ENCODE assay signal across 1 cellular context in the genomic region with DNA sequence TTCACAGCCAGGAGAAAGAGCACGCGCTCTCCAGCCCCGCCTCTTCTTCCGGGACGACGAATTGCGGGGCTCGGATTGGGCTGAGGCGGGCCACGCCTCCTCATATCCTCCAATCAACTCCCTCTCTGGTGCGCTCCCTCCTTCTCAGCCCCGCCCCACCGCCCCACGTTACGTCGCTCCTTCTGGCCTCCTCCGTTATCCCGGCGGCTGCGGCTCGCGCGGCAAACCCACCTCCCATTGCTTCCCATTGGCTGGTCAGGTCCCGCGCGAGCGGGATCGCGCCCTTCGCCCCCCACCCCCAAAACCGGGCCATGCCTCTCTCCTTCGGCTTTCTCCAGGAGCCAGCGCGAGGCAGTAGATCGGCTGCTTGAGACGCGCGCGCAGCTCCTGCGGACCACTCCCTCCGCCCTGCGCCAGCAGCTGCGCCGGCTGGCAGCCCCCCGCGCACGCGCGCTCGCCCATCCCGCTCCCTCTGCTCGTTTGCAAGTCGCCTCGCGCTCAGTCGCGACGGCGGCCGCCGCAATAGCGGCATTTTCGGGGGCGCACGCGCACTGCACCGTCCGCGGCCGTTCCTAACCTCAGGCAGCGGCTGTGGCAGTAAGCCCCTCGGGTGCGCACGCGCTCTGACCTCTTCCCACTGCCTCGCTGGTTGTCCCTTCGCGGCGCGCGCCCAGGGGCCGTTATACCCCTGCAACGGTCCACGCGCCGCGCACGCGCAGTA.
A peak's percentile ranks its signal among the peaks of the same experiment; 100 is the strongest.
TF ChIP-seq lines count a peak whose summit lies in the region.

No MANE protein-coding gene starts in this region.

TF ChIP-seq in WTC11, 78 proteins besides CTCF, POLR2A, EP300 and RAD21 (continued from another document):
- TF ChIP-seq, protein P1, sequence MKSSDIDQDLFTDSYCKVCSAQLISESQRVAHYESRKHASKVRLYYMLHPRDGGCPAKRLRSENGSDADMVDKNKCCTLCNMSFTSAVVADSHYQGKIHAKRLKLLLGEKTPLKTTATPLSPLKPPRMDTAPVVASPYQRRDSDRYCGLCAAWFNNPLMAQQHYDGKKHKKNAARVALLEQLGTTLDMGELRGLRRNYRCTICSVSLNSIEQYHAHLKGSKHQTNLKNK (CRISPR knock-in tag; IDR thresholded peaks at IDR 0.05), result no peak
- TF ChIP-seq FOXK1 (CRISPR knock-in tag; IDR thresholded peaks at IDR 0.05), result peak; percentile 49
- TF ChIP-seq ZNF317 (CRISPR knock-in tag; IDR thresholded peaks at IDR 0.05; ENCODE audit: borderline replicate concordance, low read depth), result no peak
- TF ChIP-seq ERG (CRISPR knock-in tag; IDR thresholded peaks at IDR 0.05), result no peak
- no peak for TF ChIP-seq ZBTB21 (CRISPR knock-in tag; IDR thresholded peaks at IDR 0.05; ENCODE audit: borderline replicate concordance)
- TF ChIP-seq, protein P2, sequence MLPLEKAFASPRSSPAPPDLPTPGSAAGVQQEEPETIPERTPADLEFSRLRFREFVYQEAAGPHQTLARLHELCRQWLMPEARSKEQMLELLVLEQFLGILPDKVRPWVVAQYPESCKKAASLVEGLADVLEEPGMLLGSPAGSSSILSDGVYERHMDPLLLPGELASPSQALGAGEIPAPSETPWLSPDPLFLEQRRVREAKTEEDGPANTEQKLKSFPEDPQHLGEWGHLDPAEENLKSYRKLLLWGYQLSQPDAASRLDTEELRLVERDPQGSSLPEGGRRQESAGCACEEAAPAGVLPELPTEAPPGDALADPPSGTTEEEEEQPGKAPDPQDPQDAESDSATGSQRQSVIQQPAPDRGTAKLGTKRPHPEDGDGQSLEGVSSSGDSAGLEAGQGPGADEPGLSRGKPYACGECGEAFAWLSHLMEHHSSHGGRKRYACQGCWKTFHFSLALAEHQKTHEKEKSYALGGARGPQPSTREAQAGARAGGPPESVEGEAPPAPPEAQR (CRISPR knock-in tag; IDR thresholded peaks at IDR 0.05), result no peak
- TF ChIP-seq, protein P3, sequence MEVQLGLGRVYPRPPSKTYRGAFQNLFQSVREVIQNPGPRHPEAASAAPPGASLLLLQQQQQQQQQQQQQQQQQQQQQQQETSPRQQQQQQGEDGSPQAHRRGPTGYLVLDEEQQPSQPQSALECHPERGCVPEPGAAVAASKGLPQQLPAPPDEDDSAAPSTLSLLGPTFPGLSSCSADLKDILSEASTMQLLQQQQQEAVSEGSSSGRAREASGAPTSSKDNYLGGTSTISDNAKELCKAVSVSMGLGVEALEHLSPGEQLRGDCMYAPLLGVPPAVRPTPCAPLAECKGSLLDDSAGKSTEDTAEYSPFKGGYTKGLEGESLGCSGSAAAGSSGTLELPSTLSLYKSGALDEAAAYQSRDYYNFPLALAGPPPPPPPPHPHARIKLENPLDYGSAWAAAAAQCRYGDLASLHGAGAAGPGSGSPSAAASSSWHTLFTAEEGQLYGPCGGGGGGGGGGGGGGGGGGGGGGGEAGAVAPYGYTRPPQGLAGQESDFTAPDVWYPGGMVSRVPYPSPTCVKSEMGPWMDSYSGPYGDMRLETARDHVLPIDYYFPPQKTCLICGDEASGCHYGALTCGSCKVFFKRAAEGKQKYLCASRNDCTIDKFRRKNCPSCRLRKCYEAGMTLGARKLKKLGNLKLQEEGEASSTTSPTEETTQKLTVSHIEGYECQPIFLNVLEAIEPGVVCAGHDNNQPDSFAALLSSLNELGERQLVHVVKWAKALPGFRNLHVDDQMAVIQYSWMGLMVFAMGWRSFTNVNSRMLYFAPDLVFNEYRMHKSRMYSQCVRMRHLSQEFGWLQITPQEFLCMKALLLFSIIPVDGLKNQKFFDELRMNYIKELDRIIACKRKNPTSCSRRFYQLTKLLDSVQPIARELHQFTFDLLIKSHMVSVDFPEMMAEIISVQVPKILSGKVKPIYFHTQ (CRISPR knock-in tag; IDR thresholded peaks at IDR 0.05), result no peak
- no peak for TF ChIP-seq NR2C2 (CRISPR knock-in tag; IDR thresholded peaks at IDR 0.05)
- TF ChIP-seq ZNF671 (CRISPR knock-in tag; IDR thresholded peaks at IDR 0.05), result 0 out of 2 replicates have a peak, but pooled peaks have one; percentile 62
- no peak; the same call in 1 of the 2 replicates for TF ChIP-seq ZNF219 (CRISPR knock-in tag; IDR thresholded peaks at IDR 0.05; ENCODE audit: borderline replicate concordance)
- TF ChIP-seq, protein P4, sequence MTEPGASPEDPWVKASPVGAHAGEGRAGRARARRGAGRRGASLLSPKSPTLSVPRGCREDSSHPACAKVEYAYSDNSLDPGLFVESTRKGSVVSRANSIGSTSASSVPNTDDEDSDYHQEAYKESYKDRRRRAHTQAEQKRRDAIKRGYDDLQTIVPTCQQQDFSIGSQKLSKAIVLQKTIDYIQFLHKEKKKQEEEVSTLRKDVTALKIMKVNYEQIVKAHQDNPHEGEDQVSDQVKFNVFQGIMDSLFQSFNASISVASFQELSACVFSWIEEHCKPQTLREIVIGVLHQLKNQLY (CRISPR knock-in tag; IDR thresholded peaks at IDR 0.05), result 0 out of 2 replicates have a peak, but pooled peaks have one; percentile 35
- TF ChIP-seq JAZF1 (CRISPR knock-in tag; IDR thresholded peaks at IDR 0.05), result no peak
- TF ChIP-seq KAT7 (CRISPR knock-in tag; IDR thresholded peaks at IDR 0.05; ENCODE audit: borderline replicate concordance), result peak; percentile 32; the same call in 1 of the 2 replicates
- TF ChIP-seq, protein P5, sequence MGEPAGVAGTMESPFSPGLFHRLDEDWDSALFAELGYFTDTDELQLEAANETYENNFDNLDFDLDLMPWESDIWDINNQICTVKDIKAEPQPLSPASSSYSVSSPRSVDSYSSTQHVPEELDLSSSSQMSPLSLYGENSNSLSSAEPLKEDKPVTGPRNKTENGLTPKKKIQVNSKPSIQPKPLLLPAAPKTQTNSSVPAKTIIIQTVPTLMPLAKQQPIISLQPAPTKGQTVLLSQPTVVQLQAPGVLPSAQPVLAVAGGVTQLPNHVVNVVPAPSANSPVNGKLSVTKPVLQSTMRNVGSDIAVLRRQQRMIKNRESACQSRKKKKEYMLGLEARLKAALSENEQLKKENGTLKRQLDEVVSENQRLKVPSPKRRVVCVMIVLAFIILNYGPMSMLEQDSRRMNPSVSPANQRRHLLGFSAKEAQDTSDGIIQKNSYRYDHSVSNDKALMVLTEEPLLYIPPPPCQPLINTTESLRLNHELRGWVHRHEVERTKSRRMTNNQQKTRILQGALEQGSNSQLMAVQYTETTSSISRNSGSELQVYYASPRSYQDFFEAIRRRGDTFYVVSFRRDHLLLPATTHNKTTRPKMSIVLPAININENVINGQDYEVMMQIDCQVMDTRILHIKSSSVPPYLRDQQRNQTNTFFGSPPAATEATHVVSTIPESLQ (CRISPR knock-in tag; IDR thresholded peaks at IDR 0.05), result no peak
- 0 out of 2 replicates have a peak, but pooled peaks have one; percentile 48 for TF ChIP-seq CBFB (CRISPR knock-in tag; IDR thresholded peaks at IDR 0.05; ENCODE audit: low read depth)
- no peak for TF ChIP-seq ZBTB43 (CRISPR knock-in tag; IDR thresholded peaks at IDR 0.05)
- TF ChIP-seq, protein P6, sequence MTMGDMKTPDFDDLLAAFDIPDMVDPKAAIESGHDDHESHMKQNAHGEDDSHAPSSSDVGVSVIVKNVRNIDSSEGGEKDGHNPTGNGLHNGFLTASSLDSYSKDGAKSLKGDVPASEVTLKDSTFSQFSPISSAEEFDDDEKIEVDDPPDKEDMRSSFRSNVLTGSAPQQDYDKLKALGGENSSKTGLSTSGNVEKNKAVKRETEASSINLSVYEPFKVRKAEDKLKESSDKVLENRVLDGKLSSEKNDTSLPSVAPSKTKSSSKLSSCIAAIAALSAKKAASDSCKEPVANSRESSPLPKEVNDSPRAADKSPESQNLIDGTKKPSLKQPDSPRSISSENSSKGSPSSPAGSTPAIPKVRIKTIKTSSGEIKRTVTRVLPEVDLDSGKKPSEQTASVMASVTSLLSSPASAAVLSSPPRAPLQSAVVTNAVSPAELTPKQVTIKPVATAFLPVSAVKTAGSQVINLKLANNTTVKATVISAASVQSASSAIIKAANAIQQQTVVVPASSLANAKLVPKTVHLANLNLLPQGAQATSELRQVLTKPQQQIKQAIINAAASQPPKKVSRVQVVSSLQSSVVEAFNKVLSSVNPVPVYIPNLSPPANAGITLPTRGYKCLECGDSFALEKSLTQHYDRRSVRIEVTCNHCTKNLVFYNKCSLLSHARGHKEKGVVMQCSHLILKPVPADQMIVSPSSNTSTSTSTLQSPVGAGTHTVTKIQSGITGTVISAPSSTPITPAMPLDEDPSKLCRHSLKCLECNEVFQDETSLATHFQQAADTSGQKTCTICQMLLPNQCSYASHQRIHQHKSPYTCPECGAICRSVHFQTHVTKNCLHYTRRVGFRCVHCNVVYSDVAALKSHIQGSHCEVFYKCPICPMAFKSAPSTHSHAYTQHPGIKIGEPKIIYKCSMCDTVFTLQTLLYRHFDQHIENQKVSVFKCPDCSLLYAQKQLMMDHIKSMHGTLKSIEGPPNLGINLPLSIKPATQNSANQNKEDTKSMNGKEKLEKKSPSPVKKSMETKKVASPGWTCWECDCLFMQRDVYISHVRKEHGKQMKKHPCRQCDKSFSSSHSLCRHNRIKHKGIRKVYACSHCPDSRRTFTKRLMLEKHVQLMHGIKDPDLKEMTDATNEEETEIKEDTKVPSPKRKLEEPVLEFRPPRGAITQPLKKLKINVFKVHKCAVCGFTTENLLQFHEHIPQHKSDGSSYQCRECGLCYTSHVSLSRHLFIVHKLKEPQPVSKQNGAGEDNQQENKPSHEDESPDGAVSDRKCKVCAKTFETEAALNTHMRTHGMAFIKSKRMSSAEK (CRISPR knock-in tag; IDR thresholded peaks at IDR 0.05; ENCODE audit: borderline replicate concordance), result no peak
- 0 out of 2 replicates have a peak, but pooled peaks have one; percentile 23 for TF ChIP-seq GABPB1 (CRISPR knock-in tag; IDR thresholded peaks at IDR 0.05)
- TF ChIP-seq, protein P7, sequence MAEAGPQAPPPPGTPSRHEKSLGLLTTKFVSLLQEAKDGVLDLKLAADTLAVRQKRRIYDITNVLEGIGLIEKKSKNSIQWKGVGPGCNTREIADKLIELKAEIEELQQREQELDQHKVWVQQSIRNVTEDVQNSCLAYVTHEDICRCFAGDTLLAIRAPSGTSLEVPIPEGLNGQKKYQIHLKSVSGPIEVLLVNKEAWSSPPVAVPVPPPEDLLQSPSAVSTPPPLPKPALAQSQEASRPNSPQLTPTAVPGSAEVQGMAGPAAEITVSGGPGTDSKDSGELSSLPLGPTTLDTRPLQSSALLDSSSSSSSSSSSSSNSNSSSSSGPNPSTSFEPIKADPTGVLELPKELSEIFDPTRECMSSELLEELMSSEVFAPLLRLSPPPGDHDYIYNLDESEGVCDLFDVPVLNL (CRISPR knock-in tag; IDR thresholded peaks at IDR 0.05; ENCODE audit: borderline replicate concordance, low read depth), result no peak
- TF ChIP-seq EMX1 (CRISPR knock-in tag; IDR thresholded peaks at IDR 0.05), result no peak
- TF ChIP-seq, protein P8, sequence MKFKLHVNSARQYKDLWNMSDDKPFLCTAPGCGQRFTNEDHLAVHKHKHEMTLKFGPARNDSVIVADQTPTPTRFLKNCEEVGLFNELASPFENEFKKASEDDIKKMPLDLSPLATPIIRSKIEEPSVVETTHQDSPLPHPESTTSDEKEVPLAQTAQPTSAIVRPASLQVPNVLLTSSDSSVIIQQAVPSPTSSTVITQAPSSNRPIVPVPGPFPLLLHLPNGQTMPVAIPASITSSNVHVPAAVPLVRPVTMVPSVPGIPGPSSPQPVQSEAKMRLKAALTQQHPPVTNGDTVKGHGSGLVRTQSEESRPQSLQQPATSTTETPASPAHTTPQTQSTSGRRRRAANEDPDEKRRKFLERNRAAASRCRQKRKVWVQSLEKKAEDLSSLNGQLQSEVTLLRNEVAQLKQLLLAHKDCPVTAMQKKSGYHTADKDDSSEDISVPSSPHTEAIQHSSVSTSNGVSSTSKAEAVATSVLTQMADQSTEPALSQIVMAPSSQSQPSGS (CRISPR knock-in tag; IDR thresholded peaks at IDR 0.05; ENCODE audit: borderline replicate concordance, low read depth), result no peak
- no peak for TF ChIP-seq ZNF121 (CRISPR knock-in tag; IDR thresholded peaks at IDR 0.05)
- TF ChIP-seq, protein P9, sequence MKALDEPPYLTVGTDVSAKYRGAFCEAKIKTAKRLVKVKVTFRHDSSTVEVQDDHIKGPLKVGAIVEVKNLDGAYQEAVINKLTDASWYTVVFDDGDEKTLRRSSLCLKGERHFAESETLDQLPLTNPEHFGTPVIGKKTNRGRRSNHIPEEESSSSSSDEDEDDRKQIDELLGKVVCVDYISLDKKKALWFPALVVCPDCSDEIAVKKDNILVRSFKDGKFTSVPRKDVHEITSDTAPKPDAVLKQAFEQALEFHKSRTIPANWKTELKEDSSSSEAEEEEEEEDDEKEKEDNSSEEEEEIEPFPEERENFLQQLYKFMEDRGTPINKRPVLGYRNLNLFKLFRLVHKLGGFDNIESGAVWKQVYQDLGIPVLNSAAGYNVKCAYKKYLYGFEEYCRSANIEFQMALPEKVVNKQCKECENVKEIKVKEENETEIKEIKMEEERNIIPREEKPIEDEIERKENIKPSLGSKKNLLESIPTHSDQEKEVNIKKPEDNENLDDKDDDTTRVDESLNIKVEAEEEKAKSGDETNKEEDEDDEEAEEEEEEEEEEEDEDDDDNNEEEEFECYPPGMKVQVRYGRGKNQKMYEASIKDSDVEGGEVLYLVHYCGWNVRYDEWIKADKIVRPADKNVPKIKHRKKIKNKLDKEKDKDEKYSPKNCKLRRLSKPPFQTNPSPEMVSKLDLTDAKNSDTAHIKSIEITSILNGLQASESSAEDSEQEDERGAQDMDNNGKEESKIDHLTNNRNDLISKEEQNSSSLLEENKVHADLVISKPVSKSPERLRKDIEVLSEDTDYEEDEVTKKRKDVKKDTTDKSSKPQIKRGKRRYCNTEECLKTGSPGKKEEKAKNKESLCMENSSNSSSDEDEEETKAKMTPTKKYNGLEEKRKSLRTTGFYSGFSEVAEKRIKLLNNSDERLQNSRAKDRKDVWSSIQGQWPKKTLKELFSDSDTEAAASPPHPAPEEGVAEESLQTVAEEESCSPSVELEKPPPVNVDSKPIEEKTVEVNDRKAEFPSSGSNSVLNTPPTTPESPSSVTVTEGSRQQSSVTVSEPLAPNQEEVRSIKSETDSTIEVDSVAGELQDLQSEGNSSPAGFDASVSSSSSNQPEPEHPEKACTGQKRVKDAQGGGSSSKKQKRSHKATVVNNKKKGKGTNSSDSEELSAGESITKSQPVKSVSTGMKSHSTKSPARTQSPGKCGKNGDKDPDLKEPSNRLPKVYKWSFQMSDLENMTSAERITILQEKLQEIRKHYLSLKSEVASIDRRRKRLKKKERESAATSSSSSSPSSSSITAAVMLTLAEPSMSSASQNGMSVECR (CRISPR knock-in tag; IDR thresholded peaks at IDR 0.05; ENCODE audit: borderline replicate concordance), result peak; percentile 62
- no peak for TF ChIP-seq NR1H2 (CRISPR knock-in tag; IDR thresholded peaks at IDR 0.05)
- TF ChIP-seq TEAD4 (CRISPR knock-in tag; IDR thresholded peaks at IDR 0.05), result no peak
- no peak for TF ChIP-seq ZNF423 (CRISPR knock-in tag; IDR thresholded peaks at IDR 0.05)
